ENCODE assay signal across 1 cellular context in genomic region chr17:51709867-51710266, GRCh38.
TF ChIP-seq lines count a peak whose summit lies in the region.

No MANE protein-coding gene starts in this region.

TF ChIP-seq in GM23338, 12 proteins besides CTCF, POLR2A, EP300 and RAD21 (continued from another document):
- TF ChIP-seq POLR2AphosphoS5 (IDR thresholded peaks at IDR 0.05; ENCODE audit: low read depth): no peak
- TF ChIP-seq ETS1 (IDR thresholded peaks at IDR 0.05): no peak
- TF ChIP-seq ZNF114 (CRISPR knock-in tag; IDR thresholded peaks at IDR 0.05): no peak
- no peak for TF ChIP-seq NANOG (IDR thresholded peaks at IDR 0.05; ENCODE audit: borderline replicate concordance)
- TF ChIP-seq EZH2 (IDR thresholded peaks at IDR 0.05; ENCODE audit: low read depth, unreplicated experiment): no peak
- TF ChIP-seq STAT1 (IDR thresholded peaks at IDR 0.05; ENCODE audit: unreplicated experiment): no peak
- no peak for TF ChIP-seq ZNF331 (CRISPR knock-in tag; IDR thresholded peaks at IDR 0.05; ENCODE audit: low read depth)
- no peak for TF ChIP-seq REST (IDR thresholded peaks at IDR 0.05; ENCODE audit: unreplicated experiment)
